ENCODE assay signal across 35 cellular contexts in the genomic region with DNA sequence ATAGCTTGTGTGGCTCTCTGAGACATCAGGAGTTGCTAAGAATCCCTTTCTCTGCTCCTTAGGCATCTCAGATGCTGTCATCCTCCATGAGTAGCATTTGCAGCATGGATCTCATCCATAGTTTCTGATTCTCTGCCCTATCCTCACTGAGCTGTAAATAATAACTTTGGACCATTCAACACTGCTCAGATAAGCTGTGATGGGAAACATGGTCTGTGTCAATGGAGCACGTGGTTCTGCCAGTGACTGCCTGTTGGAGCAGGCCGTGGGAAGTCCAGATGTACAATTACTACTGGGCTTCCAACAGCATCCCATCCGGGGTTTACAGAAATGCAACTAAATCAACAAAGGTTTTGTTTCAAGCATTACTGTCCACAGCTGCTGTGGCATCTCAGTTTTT.
A peak's percentile ranks its signal among the peaks of the same experiment; 100 is the strongest.
DNase-seq lines count a peak whose midpoint lies in the region; ATAC-seq and TF ChIP-seq lines count a peak whose summit lies in the region.
"Had no signal": no experiment of that assay in that cellular context is flagged by ENCODE, and none has a peak within 500 bp of the region (broad histone marks: within the 10 kb centered on the region; RNA-seq: fewer than 3 reads in every experiment).

No MANE protein-coding gene starts in this region.

- intact Hi-C loops in Right ventricle myocardium inferior (cut with DNase I) (no loop called here), left ventricle myocardium inferior (cut with micrococcal nuclease) (no loop called here), Right ventricle myocardium superior (cut with DNase I) (no loop called here), cardiac septum (cut with DNase I) (no loop called here), left ventricle myocardium superior (cut with micrococcal nuclease) (no loop called here)

- ATAC-seq in Right ventricle myocardium inferior: peak; percentile 84
- peak; percentile 58 for ATAC-seq in Right ventricle myocardium superior (ENCODE audit: poor library complexity)
- peak; percentile 66 for ATAC-seq in left ventricle myocardium superior
- ATAC-seq in GM19397 (IDR thresholded peaks at IDR 0.05; ENCODE audit: unreplicated experiment): no peak
- ATAC-seq: A549; CD8-positive, alpha-beta T cell had no signal

- H3K9me3 Mint-ChIP-seq in endodermal cell: peaks cover 91% of the 10 kb centered on the region

- H3K9ac ChIP-seq in endodermal cell (ENCODE audit: extremely low read depth, low read length, poor library complexity, severe bottlenecking): no peak overlapping the region
- H3K9ac ChIP-seq: BLaER1; BLaER1 treated with 17β-estradiol and CSF1 and Interleukin-3, amounts not matched to agents 10 nM and 100 nM had no signal

- H3K4me1 ChIP-seq in left ventricle myocardium inferior: peaks cover 9% of the 10 kb centered on the region
- no peaks in the 10 kb centered on the region for H3K4me1 ChIP-seq in right atrium auricular region
- no peaks in the 10 kb centered on the region for H3K4me1 ChIP-seq in endodermal cell (ENCODE audit: control insufficient read depth, insufficient read depth, low read length)
- H3K4me1 ChIP-seq: A549, BE2C, BLaER1, Caco-2 had no signal

- no peak overlapping the region for H3K27ac Mint-ChIP-seq in endodermal cell
- H3K27ac Mint-ChIP-seq: B cell; CD14-positive monocyte; CD4-positive, alpha-beta memory T cell; CD4-positive, alpha-beta T cell; CD4-positive, CD25-positive, alpha-beta regulatory T cell; CD8-positive, alpha-beta memory T cell; CD8-positive, alpha-beta T cell had no signal

- H3K4me3 Mint-ChIP-seq in endodermal cell: no peak overlapping the region
- H3K4me3 Mint-ChIP-seq: B cell; CD14-positive monocyte; CD4-positive, alpha-beta memory T cell; CD4-positive, alpha-beta T cell; CD4-positive, CD25-positive, alpha-beta regulatory T cell; CD8-positive, alpha-beta memory T cell; CD8-positive, alpha-beta T cell had no signal

- H3K4me1 Mint-ChIP-seq in endodermal cell: no peaks in the 10 kb centered on the region
- H3K4me1 Mint-ChIP-seq: B cell; CD14-positive monocyte; CD4-positive, alpha-beta memory T cell; CD4-positive, CD25-positive, alpha-beta regulatory T cell; CD8-positive, alpha-beta memory T cell had no signal

- no peaks in the 10 kb centered on the region for H3K27me3 ChIP-seq in left ventricle myocardium inferior (ENCODE audit: low read depth)
- no peaks in the 10 kb centered on the region for H3K27me3 ChIP-seq in right atrium auricular region
- no peaks in the 10 kb centered on the region for H3K27me3 ChIP-seq in endodermal cell (ENCODE audit: control insufficient read depth, insufficient read depth, low read length, poor library complexity, severe bottlenecking)
- H3K27me3 ChIP-seq: BE2C, BLaER1 had no signal

- WGBS in endodermal cell (ENCODE audit: insufficient coverage in 1 of 2, insufficient read length in 1 of 2), 2 experiments: 47% methylated on average over 3 of the region's 3 CpGs; no CpG with 5 or more reads in 1 of the 2 experiments

- H3K27me3 Mint-ChIP-seq in endodermal cell (ENCODE audit: insufficient read depth): no peaks in the 10 kb centered on the region
- H3K27me3 Mint-ChIP-seq: B cell; CD4-positive, alpha-beta memory T cell; CD4-positive, alpha-beta T cell; CD4-positive, CD25-positive, alpha-beta regulatory T cell; CD8-positive, alpha-beta memory T cell had no signal

- DNase-seq in Right ventricle myocardium inferior (ENCODE audit: missing footprints) (no peak), left ventricle myocardium inferior (no peak), Right ventricle myocardium superior (no peak), cardiac septum (ENCODE audit: low spot score) (no peak), left ventricle myocardium superior (no peak), right atrium auricular region (ENCODE audit: low spot score) (no peak), endodermal cell (no peak)
- DNase-seq: 8988T; ACHN; AML-193; BE2C; C1 segment of cervical spinal cord; Caco-2; Calu3; CD4-positive, alpha-beta memory T cell; CD4-positive, alpha-beta T cell; CD4-positive, CD25-positive, alpha-beta regulatory T cell; CD8-positive, alpha-beta memory T cell; CD8-positive, alpha-beta T cell; COR-L47; DMS 273 treated with DMSO at 0.1 percent for 48 hours; DMS153; DMS53; DMS79; DMS79 treated with DMSO at 0.1 percent for 48 hours; DND-41; EL had no signal

- TF ChIP-seq CTCF in left ventricle myocardium inferior (IDR thresholded peaks at IDR 0.05; ENCODE audit: borderline replicate concordance) (no peak), right atrium auricular region (IDR thresholded peaks at IDR 0.05) (no peak), endodermal cell (conservative IDR thresholded peaks at IDR 0.05) (no peak)

- H3K9me3 ChIP-seq in left ventricle myocardium inferior (replicated peaks) (peaks cover 21% of the 10 kb centered on the region), right atrium auricular region (no peaks in the 10 kb centered on the region), endodermal cell (ENCODE audit: control insufficient read depth, low read length) (peaks cover 47% of the 10 kb centered on the region)
- H3K9me3 ChIP-seq: A549, BE2C, BLaER1, Caco-2 had no signal

- H3K27ac ChIP-seq in left ventricle myocardium inferior (replicated peaks) (no peak overlapping the region), right atrium auricular region (no peak overlapping the region), endodermal cell (ENCODE audit: low read depth, low read length) (no peak overlapping the region)
- H3K27ac ChIP-seq: 22Rv1, A549, BLaER1, C4-2B had no signal

- H3K4me3 ChIP-seq in left ventricle myocardium inferior (no peak overlapping the region), right atrium auricular region (no peak overlapping the region), endodermal cell (ENCODE audit: low read length) (peak overlapping the region; percentile 49)
- H3K4me3 ChIP-seq: A549; BLaER1; BLaER1 treated with 17β-estradiol and CSF1 and Interleukin-3, amounts not matched to agents 10 nM and 100 nM had no signal

- H3K36me3 Mint-ChIP-seq in endodermal cell (ENCODE audit: low read depth): no peaks in the 10 kb centered on the region
- H3K36me3 Mint-ChIP-seq: CD14-positive monocyte; CD4-positive, alpha-beta memory T cell; CD4-positive, CD25-positive, alpha-beta regulatory T cell; CD8-positive, alpha-beta memory T cell; CD8-positive, alpha-beta T cell had no signal

- H3K36me3 ChIP-seq in left ventricle myocardium inferior: no peaks in the 10 kb centered on the region
- H3K36me3 ChIP-seq in right atrium auricular region: no peaks in the 10 kb centered on the region
- no peaks in the 10 kb centered on the region for H3K36me3 ChIP-seq in endodermal cell (ENCODE audit: control insufficient read depth, insufficient read depth, low read length)
- H3K36me3 ChIP-seq: BE2C; BLaER1; BLaER1 treated with 17β-estradiol and CSF1 and Interleukin-3, amounts not matched to agents 10 nM and 100 nM had no signal
